Comparison of ENCODE assay signal across 9 cellular contexts in the genomic region with DNA sequence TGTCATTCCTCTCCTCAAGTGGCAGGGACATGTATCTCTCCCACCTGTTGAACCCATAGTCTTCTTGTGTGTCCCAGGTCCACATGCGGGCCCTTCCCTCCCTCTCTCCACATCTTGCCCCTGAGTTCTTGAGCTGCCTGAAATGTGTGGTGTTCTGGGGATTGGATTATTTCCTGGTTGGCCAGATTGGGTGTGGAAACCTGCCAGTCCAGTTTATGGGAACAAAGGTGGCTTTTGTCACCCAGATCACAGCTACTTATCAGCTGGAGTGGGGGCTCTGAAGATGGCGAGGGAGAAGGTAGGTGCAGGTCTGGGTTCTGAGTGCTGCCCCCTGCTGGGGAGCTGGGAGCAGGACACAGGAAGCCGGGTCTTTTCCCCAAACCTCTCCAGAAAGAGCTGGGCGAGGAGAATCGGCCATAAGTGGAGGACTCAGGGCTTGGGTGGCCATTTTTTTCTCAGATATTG. TPM values are rescaled to one million over a fixed set of nuclear protein-coding genes. Genes with fewer than 3 reads are reported as not detected.
A peak's percentile ranks its signal among the peaks of the same experiment; 100 is the strongest.
DNase-seq lines count a peak whose midpoint lies in the region; ATAC-seq, FAIRE-seq and TF ChIP-seq lines count a peak whose summit lies in the region.
"Had no signal": no experiment of that assay in that cellular context is flagged by ENCODE, and none has a peak within 500 bp of the region (broad histone marks: within the 10 kb centered on the region; RNA-seq: fewer than 3 reads in every experiment).

No MANE protein-coding gene starts in this region.

- no peaks in the 10 kb centered on the region for H3K9me3 ChIP-seq in CD4-positive, alpha-beta T cell (ENCODE audit: control insufficient read depth, low read length)

- TF ChIP-seq CTCF in CD4-positive, alpha-beta T cell (IDR thresholded peaks at IDR 0.05), result peak; percentile 75

- no peak overlapping the region for H3K27ac ChIP-seq in CD4-positive, alpha-beta T cell (ENCODE audit: low read depth, low read length)
- H3K27ac ChIP-seq in rectal smooth muscle tissue (ENCODE audit: low read depth, low read length), result no peak overlapping the region

- peak; percentile 58 for FAIRE-seq in GM19239 (lab: Jason Lieb, UNC)

- H3K4me1 Mint-ChIP-seq in CD4-positive, alpha-beta T cell (ENCODE audit: low read depth), result no peaks in the 10 kb centered on the region
- peaks cover 2% of the 10 kb centered on the region for H3K4me1 Mint-ChIP-seq in activated CD4-positive, alpha-beta memory T cell treated with anti-CD3 and anti-CD28 coated beads for 36 hours (ENCODE audit: low read depth)

- no peak overlapping the region for H3K4me3 Mint-ChIP-seq in CD4-positive, alpha-beta T cell
- no peak overlapping the region for H3K4me3 Mint-ChIP-seq in activated CD4-positive, alpha-beta memory T cell treated with anti-CD3 and anti-CD28 coated beads for 36 hours
- H3K4me3 Mint-ChIP-seq: IgD-negative memory B cell had no signal

- POLR2A ChIA-PET in CD4-positive, alpha-beta T cell (lab: Charles Lee), result interaction anchor here (2.1 kb wide), 1 partner anchor 15 kb away, joined by 10 read pairs; a partner anchor contains a TSS
- POLR2A ChIA-PET in activated CD4-positive, alpha-beta memory T cell treated with anti-CD3 and anti-CD28 coated beads for 36 hours (lab: Charles Lee), result no interaction called here

- H3K27ac Mint-ChIP-seq in CD4-positive, alpha-beta T cell, result no peak overlapping the region
- no peak overlapping the region for H3K27ac Mint-ChIP-seq in activated CD4-positive, alpha-beta memory T cell treated with anti-CD3 and anti-CD28 coated beads for 36 hours

- H3K4me1 ChIP-seq in rectal smooth muscle tissue (ENCODE audit: control insufficient read depth, insufficient read depth, low read length), result no peaks in the 10 kb centered on the region

- peak; percentile 70 for ATAC-seq in CD4-positive, alpha-beta T cell (ENCODE audit: poor library complexity)
- ATAC-seq in esophagus mucosa, result peak; percentile 58
- ATAC-seq in HG03442 (IDR thresholded peaks at IDR 0.05; ENCODE audit: unreplicated experiment), result no peak

- no peak overlapping the region for H3K4me3 ChIP-seq in Jurkat, Clone E6-1 (ENCODE audit: low read length)
- H3K4me3 ChIP-seq in rectal smooth muscle tissue (ENCODE audit: low read length), result peak overlapping the region; percentile 57

- intact Hi-C loops in CD4-positive, alpha-beta T cell (cut with DNase I, micrococcal nuclease), result loop anchor here in 1 of 2 experiments (2.0 kb wide), 1 partner anchor 13 kb away; a partner anchor contains a TSS
- intact Hi-C loops in activated CD4-positive, alpha-beta memory T cell treated with anti-CD3 and anti-CD28 coated beads for 36 hours (cut with micrococcal nuclease), result loop anchor here (1.0 kb wide), 1 partner anchor 15 kb away; no protein-coding TSS in a partner anchor

- H3K9ac ChIP-seq in rectal smooth muscle tissue (ENCODE audit: low read length), result no peak overlapping the region

- DNase-seq in CD4-positive, alpha-beta T cell, result peak in 9 of 10 experiments; percentile 22 to 63 (median 39)
- DNase-seq in GM19239 (ENCODE audit: insufficient read length, low spot score) (peak; percentile 71), globus pallidus (ENCODE audit: low spot score) (no peak)
- peak; percentile 24 for DNase-seq in Jurkat, Clone E6-1 (ENCODE audit: low read depth, low spot score)
- DNase-seq in activated CD4-positive, alpha-beta memory T cell treated with anti-CD3 and anti-CD28 coated beads for 36 hours, result peak; percentile 70

- H3K36me3 Mint-ChIP-seq in CD4-positive, alpha-beta T cell (ENCODE audit: low read depth), result no peaks in the 10 kb centered on the region
- no peaks in the 10 kb centered on the region for H3K36me3 Mint-ChIP-seq in activated CD4-positive, alpha-beta memory T cell treated with anti-CD3 and anti-CD28 coated beads for 36 hours

- CTCF ChIA-PET in CD4-positive, alpha-beta T cell (lab: Charles Lee), result interaction anchor here (1.4 to 2.9 kb wide), 6 partner anchors 9 to 50 kb away, joined by 3 to 26 read pairs (median 6); a partner anchor contains a TSS
- CTCF ChIA-PET in activated CD4-positive, alpha-beta memory T cell treated with anti-CD3 and anti-CD28 coated beads for 36 hours (lab: Charles Lee), result interaction anchor here (0.6 to 7.7 kb wide), 25 partner anchors 9 to 246 kb away, joined by 3 to 157 read pairs (median 5); a partner anchor contains a TSS

- no peaks in the 10 kb centered on the region for H3K27me3 ChIP-seq in CD4-positive, alpha-beta T cell (ENCODE audit: control insufficient read depth, insufficient read depth, low read length)
- no peaks in the 10 kb centered on the region for H3K27me3 ChIP-seq in rectal smooth muscle tissue (ENCODE audit: control insufficient read depth, insufficient read depth, low read length)

- H3K36me3 ChIP-seq in rectal smooth muscle tissue (ENCODE audit: control insufficient read depth, insufficient read depth, low read length), result peaks cover 11% of the 10 kb centered on the region

- H3K9me3 Mint-ChIP-seq in CD4-positive, alpha-beta T cell, result no peaks in the 10 kb centered on the region
- H3K9me3 Mint-ChIP-seq in activated CD4-positive, alpha-beta memory T cell treated with anti-CD3 and anti-CD28 coated beads for 36 hours, result no peaks in the 10 kb centered on the region
- H3K9me3 Mint-ChIP-seq: IgD-negative memory B cell had no signal

- no peaks in the 10 kb centered on the region for H3K27me3 Mint-ChIP-seq in CD4-positive, alpha-beta T cell
- no peaks in the 10 kb centered on the region for H3K27me3 Mint-ChIP-seq in activated CD4-positive, alpha-beta memory T cell treated with anti-CD3 and anti-CD28 coated beads for 36 hours
- H3K27me3 Mint-ChIP-seq: IgD-negative memory B cell had no signal

RNA-seq across cellular contexts. Expression of a gene that starts 14.2 kb away (rescaled TPM):
- 1 to 10 TPM in 1 of 2 experiments, under 1 TPM in 1; 0.93 to 1.0 TPM for total RNA-seq in CD4-positive, alpha-beta T cell
- 7.2 TPM for polyA plus RNA-seq in Jurkat, Clone E6-1 (2012; ENCODE audit: insufficient read depth, insufficient read length)
- total RNA-seq in activated CD4-positive, alpha-beta memory T cell treated with anti-CD3 and anti-CD28 coated beads for 36 hours, result under 1 TPM; 0.05 to 0.07 TPM
- total RNA-seq in esophagus mucosa, result 3.3 TPM

RNA-seq across cellular contexts. Expression of a gene that starts 26.6 kb away (rescaled TPM):
- 1 to 10 TPM; 2.8 to 2.9 TPM for total RNA-seq in CD4-positive, alpha-beta T cell
- polyA plus RNA-seq in Jurkat, Clone E6-1 (2012; ENCODE audit: insufficient read depth, insufficient read length), result not detected
- total RNA-seq in activated CD4-positive, alpha-beta memory T cell treated with anti-CD3 and anti-CD28 coated beads for 36 hours, result not detected
- 1.8 TPM for total RNA-seq in esophagus mucosa

RNA-seq across cellular contexts. Expression of a gene that starts 43.5 kb away (rescaled TPM):
- total RNA-seq in CD4-positive, alpha-beta T cell, result 10 to 100 TPM; 32.8 to 34.4 TPM
- 65.8 TPM for polyA plus RNA-seq in Jurkat, Clone E6-1 (2012; ENCODE audit: insufficient read depth, insufficient read length)
- 10 to 100 TPM; 87.6 to 87.8 TPM for total RNA-seq in activated CD4-positive, alpha-beta memory T cell treated with anti-CD3 and anti-CD28 coated beads for 36 hours
- 7.5 TPM for total RNA-seq in esophagus mucosa
